32 cellular contexts compared by ENCODE assay signal in the genomic region with DNA sequence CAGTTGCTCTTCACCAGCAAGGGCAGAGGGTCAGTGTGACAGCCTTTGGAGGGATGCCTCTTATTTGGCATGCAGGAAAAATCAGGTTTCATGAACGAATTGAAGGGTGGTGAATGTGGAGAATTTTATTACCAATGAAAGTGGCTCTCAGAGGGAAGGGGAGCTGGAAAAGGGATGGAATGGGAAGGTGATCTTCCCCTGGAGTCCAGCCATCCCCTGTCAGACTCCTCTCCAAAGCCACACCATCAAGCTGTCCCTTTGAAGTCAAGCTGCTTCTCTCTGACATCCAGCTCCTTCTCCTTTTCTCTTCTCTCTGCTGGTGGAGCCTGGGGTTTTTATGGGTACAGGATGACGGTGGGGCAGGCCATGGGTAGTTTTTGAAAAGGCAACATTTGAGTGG. TPM values are rescaled to one million over a fixed set of nuclear protein-coding genes. Genes with fewer than 3 reads are reported as not detected.
"Had no signal": no experiment of that assay in that cellular context is flagged by ENCODE, and none has a peak within 500 bp of the region (broad histone marks: within the 10 kb centered on the region; RNA-seq: fewer than 3 reads in every experiment).

No MANE protein-coding gene starts in this region.

- H3K36me3 ChIP-seq: ovary, right lobe of liver, sigmoid colon, spleen, stomach, thoracic aorta, thyroid gland, tibial nerve, upper lobe of left lung, vagina had no signal

- H3K4me2 ChIP-seq: smooth muscle cell had no signal

- H2AFZ ChIP-seq: parathyroid adenoma had no signal

- H3K36me3 Mint-ChIP-seq: naive thymus-derived CD8-positive, alpha-beta T cell; natural killer cell treated with Interleukin-12 subunit alpha and Interleukin-12 subunit beta and Interleukin-15 and Interleukin-18, amount 100 ng/mL, for 72 hours; stimulated activated effector memory CD8-positive, alpha-beta T cell treated with anti-CD3 and anti-CD28 coated beads, Interleukin-12 subunit alpha, Interleukin-12 subunit beta, amount 100 ng/mL, for 72 hours; stimulated activated naive B cell treated with anti-CD40 and anti-IgM and Interleukin-4, amounts not matched to agents 10 μg/mL and 1 μg/mL and 100 μg/mL, for 72 hours had no signal

- H3K27ac ChIP-seq: ovary, parathyroid adenoma, psoas muscle, right lobe of liver, sigmoid colon, spleen, stomach, thoracic aorta, thyroid gland, tibial nerve, upper lobe of left lung, vagina had no signal

- H3K79me2 ChIP-seq: parathyroid adenoma had no signal

- H3K9me3 ChIP-seq: ovary, psoas muscle, right lobe of liver, sigmoid colon, thoracic aorta, thyroid gland had no signal

- H3K27me3 ChIP-seq: ovary, right lobe of liver, sigmoid colon, stomach, thyroid gland, tibial nerve, upper lobe of left lung, vagina had no signal

- H3K9me3 Mint-ChIP-seq: natural killer cell treated with Interleukin-12 subunit alpha and Interleukin-12 subunit beta and Interleukin-15 and Interleukin-18, amount 100 ng/mL, for 72 hours; stimulated activated effector memory CD8-positive, alpha-beta T cell treated with anti-CD3 and anti-CD28 coated beads, Interleukin-12 subunit alpha, Interleukin-12 subunit beta, amount 100 ng/mL, for 72 hours; stimulated activated naive CD8-positive, alpha-beta T cell treated with anti-CD3 and anti-CD28 coated beads, Interleukin-15, Interleukin-2, amounts not matched to agents 100 ng/mL and 50 ng/mL, for 24 hours had no signal

- H3K4me1 Mint-ChIP-seq: naive thymus-derived CD8-positive, alpha-beta T cell; stimulated activated effector memory CD8-positive, alpha-beta T cell treated with anti-CD3 and anti-CD28 coated beads, Interleukin-12 subunit alpha, Interleukin-12 subunit beta, amount 100 ng/mL, for 72 hours had no signal

- H3K27ac Mint-ChIP-seq: naive B cell; naive thymus-derived CD8-positive, alpha-beta T cell; natural killer cell treated with Interleukin-12 subunit alpha and Interleukin-12 subunit beta and Interleukin-15 and Interleukin-18, amount 100 ng/mL, for 72 hours; nephron progenitor cell; progenitor cell of endocrine pancreas; stimulated activated effector memory CD8-positive, alpha-beta T cell treated with anti-CD3 and anti-CD28 coated beads, Interleukin-12 subunit alpha, Interleukin-12 subunit beta, amount 100 ng/mL, for 72 hours; stimulated activated naive B cell treated with anti-CD40 and anti-IgM and Interleukin-4, amounts not matched to agents 10 μg/mL and 1 μg/mL and 100 μg/mL, for 72 hours; stimulated activated naive CD8-positive, alpha-beta T cell treated with anti-CD3 and anti-CD28 coated beads, Interleukin-15, Interleukin-2, amounts not matched to agents 100 ng/mL and 50 ng/mL, for 24 hours had no signal

- FAIRE-seq: urothelium cell line had no signal

- H3K9ac ChIP-seq: parathyroid adenoma had no signal

- ATAC-seq: naive thymus-derived CD8-positive, alpha-beta T cell; natural killer cell treated with Interleukin-12 subunit alpha and Interleukin-12 subunit beta and Interleukin-15 and Interleukin-18, amount 100 ng/mL, for 72 hours; psoas muscle; right cardiac atrium; right lobe of liver; stimulated activated naive B cell treated with anti-CD40 and anti-IgM and Interleukin-4, amounts not matched to agents 10 μg/mL and 1 μg/mL and 100 μg/mL, for 72 hours had no signal

- H3K4me1 ChIP-seq: parathyroid adenoma, spleen, thyroid gland, upper lobe of left lung, vagina had no signal

- H3K4me3 Mint-ChIP-seq: naive B cell; naive thymus-derived CD8-positive, alpha-beta T cell; natural killer cell treated with Interleukin-12 subunit alpha and Interleukin-12 subunit beta and Interleukin-15 and Interleukin-18, amount 100 ng/mL, for 72 hours; nephron progenitor cell; neural crest cell; stimulated activated effector memory CD8-positive, alpha-beta T cell treated with anti-CD3 and anti-CD28 coated beads, Interleukin-12 subunit alpha, Interleukin-12 subunit beta, amount 100 ng/mL, for 72 hours; stimulated activated naive B cell treated with anti-CD40 and anti-IgM and Interleukin-4, amounts not matched to agents 10 μg/mL and 1 μg/mL and 100 μg/mL, for 72 hours; stimulated activated naive CD8-positive, alpha-beta T cell treated with anti-CD3 and anti-CD28 coated beads, Interleukin-15, Interleukin-2, amounts not matched to agents 100 ng/mL and 50 ng/mL, for 24 hours had no signal

- H3K4me3 ChIP-seq: ovary, psoas muscle, right lobe of liver, sigmoid colon, smooth muscle cell, spleen, stomach, thoracic aorta, thyroid gland, tibial nerve, upper lobe of left lung, vagina had no signal

- DNase-seq: naive B cell; naive thymus-derived CD8-positive, alpha-beta T cell; nephron progenitor cell; occipital lobe; ovary; posterior cingulate gyrus; psoas muscle; right cardiac atrium; right lobe of liver; sigmoid colon; spleen; stimulated activated CD4-positive, alpha-beta T cell treated with anti-CD3 and anti-CD28 coated beads, Interleukin-12 subunit alpha, Interleukin-12 subunit beta, amount 100 ng/mL, for 4 hours; stimulated activated CD4-positive, alpha-beta T cell treated with anti-CD3 and anti-CD28 coated beads, Interleukin-1b, Interleukin-23, amount 100 ng/mL, for 48 hours; stimulated activated CD4-positive, alpha-beta T cell treated with anti-CD3 and anti-CD28 coated beads, Interleukin-2, amount 100 ng/mL, for 48 hours; stimulated activated CD4-positive, alpha-beta T cell treated with anti-CD3 and anti-CD28 coated beads, Interleukin-4, amount 100 ng/mL, for 24 hours; stimulated activated naive B cell treated with anti-CD40 and anti-IgM and Interleukin-4, amounts not matched to agents 10 μg/mL and 1 μg/mL and 100 μg/mL, for 72 hours; stimulated activated naive CD4-positive, alpha-beta T cell treated with Interleukin-2 at 50 U/mL for 16 hours; stomach; thyroid gland; trophoblast cell; upper lobe of left lung had no signal

- H3K27me3 Mint-ChIP-seq: progenitor cell of endocrine pancreas had no signal

RNA-seq across cellular contexts. Expression of a gene that starts 27.3 kb away (rescaled TPM):
- total RNA-seq: natural killer cell treated with Interleukin-12 subunit alpha and Interleukin-12 subunit beta and Interleukin-15 and Interleukin-18, amount 100 ng/mL, for 72 hours had no signal
- polyA plus RNA-seq: naive thymus-derived CD8-positive, alpha-beta T cell had no signal
